In genomic region chr6:30717845-30718795, GRCh38 we compare ENCODE assay signal across 6 cellular contexts. TPM values are rescaled to one million over a fixed set of nuclear protein-coding genes. Genes with fewer than 3 reads are reported as not detected.
A peak's percentile ranks its signal among the peaks of the same experiment; 100 is the strongest.
DNase-seq lines count a peak whose midpoint lies in the region; ATAC-seq and TF ChIP-seq lines count a peak whose summit lies in the region.
"Not testable (repeated sequence)": the region's sequence is repeated elsewhere in the genome, so short reads cannot be mapped to it uniquely, and the experiment has no call there.

No MANE protein-coding gene starts in this region.

- TF ChIP-seq CTCF in GM12875 (IDR thresholded peaks at IDR 0.05; ENCODE audit: borderline replicate concordance, insufficient read depth, low read depth, low read length); MCF 10A (IDR thresholded peaks at IDR 0.05; ENCODE audit: unreplicated experiment); left ventricle myocardium inferior (IDR thresholded peaks at IDR 0.05; ENCODE audit: borderline replicate concordance); neural crest cell (conservative IDR thresholded peaks at IDR 0.05): not testable (repeated sequence)
- TF ChIP-seq CTCF in tibial artery (IDR thresholded peaks at IDR 0.05) = peak in 1 of 2 experiments; percentile 2

- POLR2A ChIA-PET in T-cell (lab: Charles Lee) = interaction anchor here (0.6 to 1.2 kb wide), 4 partner anchors 39 to 103 kb away, joined by 3 to 14 read pairs (median 4); no protein-coding TSS in a partner anchor
- POLR2A ChIA-PET in MCF 10A (lab: Yijun Ruan, JAX) = interaction anchor here (0.8 to 13.6 kb wide), 21 partner anchors 8 to 166 kb away, joined by 3 to 477 read pairs (median 8); partner anchors contain the start of genes ABCF1, DDR1, DHX16 and MRPS18B

- not testable (repeated sequence) for H3K9me3 ChIP-seq in left ventricle myocardium inferior (replicated peaks); tibial artery

- peaks cover 53 to 63% (median 57%) of the 10 kb centered on the region in 3 donors for H3K4me1 Mint-ChIP-seq in T-cell
- peaks cover 38% of the 10 kb centered on the region for H3K4me1 Mint-ChIP-seq in MCF 10A (ENCODE audit: insufficient read depth, unreplicated experiment)
- peaks cover 53% of the 10 kb centered on the region for H3K4me1 Mint-ChIP-seq in neural crest cell

- H3K4me3 ChIP-seq in GM12875 (ENCODE audit: low read depth, low read length) = peak overlapping the region; percentile 40
- peak overlapping the region; percentile 89 for H3K4me3 ChIP-seq in left ventricle myocardium inferior
- peak overlapping the region; percentile 61 to 67 for H3K4me3 ChIP-seq in tibial artery

- intact Hi-C loops in MCF 10A (cut with micrococcal nuclease) = loop anchor here (1.0 kb wide), 1 partner anchor 32 kb away; the partner anchor contains the start of gene PPP1R18
- intact Hi-C loops in left ventricle myocardium inferior (cut with micrococcal nuclease) = not testable (repeated sequence)
- intact Hi-C loops in tibial artery (cut with DNase I; ENCODE audit: low total_unique reads) = loop anchor here (2.0 kb wide), 1 partner anchor 27 kb away; the partner anchor contains the start of gene NRM

- not testable (repeated sequence) for DNase-seq in T-cell; MCF 10A (ENCODE audit: unreplicated experiment); left ventricle myocardium inferior; neural crest cell (ENCODE audit: low read depth, low spot score); tibial artery

- CTCF ChIA-PET in T-cell (lab: Charles Lee) (interaction anchor here (0.7 to 9.1 kb wide), 5 partner anchors 13 to 103 kb away, joined by 3 to 254 read pairs (median 4); no protein-coding TSS in a partner anchor), MCF 10A (lab: Yijun Ruan, JAX) (interaction anchor here (0.6 to 20.7 kb wide), 9 partner anchors 11 to 362 kb away, joined by 3 to 537 read pairs (median 3); partner anchors contain the start of gene DHX16)

- peak overlapping the region; percentile 98 for H3K27ac ChIP-seq in left ventricle myocardium inferior (replicated peaks)
- H3K27ac ChIP-seq in tibial artery = peak overlapping the region; percentile 89 to 95

- peaks cover 60% of the 10 kb centered on the region for H3K4me1 ChIP-seq in left ventricle myocardium inferior
- peaks cover 0 to 40% (median 24%) of the 10 kb centered on the region in 4 donors for H3K4me1 ChIP-seq in tibial artery

- H3K27me3 Mint-ChIP-seq in T-cell; MCF 10A (ENCODE audit: insufficient read depth, unreplicated experiment): not testable (repeated sequence)
- H3K27me3 Mint-ChIP-seq in neural crest cell (ENCODE audit: low read depth) = peaks cover 33% of the 10 kb centered on the region

- peak overlapping the region; percentile 95 to 99 (median 97) for H3K4me3 Mint-ChIP-seq in T-cell
- peak overlapping the region; percentile 88 for H3K4me3 Mint-ChIP-seq in MCF 10A (ENCODE audit: unreplicated experiment)
- peak overlapping the region; percentile 99 for H3K4me3 Mint-ChIP-seq in neural crest cell

- peak overlapping the region; percentile 99 for H3K27ac Mint-ChIP-seq in T-cell
- H3K27ac Mint-ChIP-seq in MCF 10A (ENCODE audit: low read depth, unreplicated experiment) = peak overlapping the region; percentile 94
- peak overlapping the region; percentile 100 for H3K27ac Mint-ChIP-seq in neural crest cell (ENCODE audit: unreplicated experiment)

- not testable (repeated sequence) for H3K27me3 ChIP-seq in left ventricle myocardium inferior (ENCODE audit: low read depth); tibial artery

- BruUV-seq in MCF 10A (replicated peaks; lab: Mats Ljungman, UMichigan) = TSS peak; percentile 46

- peaks cover 28% of the 10 kb centered on the region for H3K36me3 Mint-ChIP-seq in T-cell
- peaks cover 58% of the 10 kb centered on the region for H3K36me3 Mint-ChIP-seq in MCF 10A (ENCODE audit: insufficient read depth, unreplicated experiment)
- H3K36me3 Mint-ChIP-seq in neural crest cell (ENCODE audit: low read depth) = peaks cover 48% of the 10 kb centered on the region

- H3K9me3 Mint-ChIP-seq in T-cell; MCF 10A (ENCODE audit: unreplicated experiment); neural crest cell: not testable (repeated sequence)

- ATAC-seq in T-cell (replicated peaks in 1 of 4) = not testable (repeated sequence)

- H3K36me3 ChIP-seq in left ventricle myocardium inferior (peaks cover 26% of the 10 kb centered on the region), tibial artery (peaks cover 14 to 27% (median 16%) of the 10 kb centered on the region in 3 donors)

RNA-seq across cellular contexts. Expression of gene MDC1, which starts 1.0 kb away (rescaled TPM):
- total RNA-seq in T-cell = 10 to 100 TPM; 42.3 to 69.7 (median 53.4) TPM
- 50.6 and 54.5 TPM in 2 replicates for total RNA-seq in MCF 10A (2022)
- 14.1 TPM for total RNA-seq in left ventricle myocardium inferior
- 104 and 107 TPM in 2 replicates for total RNA-seq in neural crest cell

RNA-seq across cellular contexts. Expression of gene TUBB, which starts 2.0 kb away (rescaled TPM):
- total RNA-seq in T-cell (100 to 1,000 TPM; 108 to 246 (median 202) TPM), MCF 10A (2022) (200 and 210 TPM in 2 replicates), left ventricle myocardium inferior (187 TPM), neural crest cell (1,986 and 2,086 TPM in 2 replicates)

RNA-seq across cellular contexts. Expression of gene FLOT1, which starts 24.4 kb away (rescaled TPM):
- total RNA-seq in T-cell (100 to 1,000 TPM in 1 of 5 donors, 10 to 100 TPM in 4; 62.2 to 109 (median 74.2) TPM), MCF 10A (2022) (61.8 and 73.7 TPM in 2 replicates), left ventricle myocardium inferior (223 TPM), neural crest cell (100 and 106 TPM in 2 replicates)

RNA-seq across cellular contexts. Expression of gene IER3, which starts 26.2 kb away (rescaled TPM):
- 10 to 100 TPM in 4 of 5 donors, 1 to 10 TPM in 1; 8.9 to 30.8 (median 12.4) TPM for total RNA-seq in T-cell
- 154 and 192 TPM in 2 replicates for total RNA-seq in MCF 10A (2022)
- 41.4 TPM for total RNA-seq in left ventricle myocardium inferior
- total RNA-seq in neural crest cell = 4.8 and 6.3 TPM in 2 replicates

RNA-seq across cellular contexts. Expression of gene NRM, which starts 27.3 kb away (rescaled TPM):
- 1 to 10 TPM; 4.2 to 6.9 (median 5.5) TPM for total RNA-seq in T-cell
- total RNA-seq in MCF 10A (2022) = 3.8 and 5.3 TPM in 2 replicates
- 3.7 TPM for total RNA-seq in left ventricle myocardium inferior
- total RNA-seq in neural crest cell = 66.5 and 69.2 TPM in 2 replicates
